In the genomic region with DNA sequence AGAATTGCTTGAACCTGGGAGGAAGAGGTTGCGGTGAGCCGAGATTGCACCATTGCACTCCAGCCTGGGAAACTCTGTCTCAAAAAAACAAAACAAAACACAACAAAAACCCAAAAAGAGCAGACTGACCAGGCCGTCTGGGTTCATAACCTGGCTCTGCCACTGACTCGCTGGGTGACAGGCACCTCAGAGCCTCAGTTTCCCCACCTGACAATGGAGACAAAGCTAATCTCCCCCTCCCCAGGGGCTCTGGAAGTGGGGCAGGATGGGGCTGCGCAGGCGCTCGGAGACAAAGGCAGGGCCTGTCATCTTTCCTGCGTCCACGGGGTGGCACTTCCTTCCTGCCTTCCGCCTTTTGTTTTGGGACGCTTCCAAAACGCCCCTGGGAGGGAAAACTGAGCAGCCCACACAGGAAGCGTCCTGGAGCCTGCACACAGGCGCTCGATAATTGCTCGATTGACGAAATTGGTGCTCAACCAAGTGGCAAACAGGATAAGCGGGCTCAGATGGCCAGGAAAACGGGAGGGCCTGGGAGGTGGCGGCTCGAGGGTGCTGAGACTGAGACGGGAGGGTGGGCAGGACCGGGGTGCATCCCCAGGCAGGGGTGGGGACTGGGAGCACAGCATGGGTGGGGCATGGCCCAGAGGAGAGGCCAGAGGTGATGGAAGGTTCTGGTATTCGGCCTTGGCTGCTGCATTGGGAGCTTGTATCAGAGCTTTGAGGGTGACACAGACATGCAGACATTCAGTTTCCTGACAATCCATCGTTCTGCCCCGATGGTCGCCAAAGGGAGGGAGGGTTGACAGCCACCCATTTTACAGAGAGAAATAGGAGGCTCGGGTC, we compare ENCODE assay signal across 1 cellular context.
TF ChIP-seq lines count a peak whose summit lies in the region.

No MANE protein-coding gene starts in this region.

TF ChIP-seq in HEK293, 187 proteins besides CTCF, POLR2A, EP300 and RAD21 (continued from another document and continues in another):
- TF ChIP-seq, protein P1, sequence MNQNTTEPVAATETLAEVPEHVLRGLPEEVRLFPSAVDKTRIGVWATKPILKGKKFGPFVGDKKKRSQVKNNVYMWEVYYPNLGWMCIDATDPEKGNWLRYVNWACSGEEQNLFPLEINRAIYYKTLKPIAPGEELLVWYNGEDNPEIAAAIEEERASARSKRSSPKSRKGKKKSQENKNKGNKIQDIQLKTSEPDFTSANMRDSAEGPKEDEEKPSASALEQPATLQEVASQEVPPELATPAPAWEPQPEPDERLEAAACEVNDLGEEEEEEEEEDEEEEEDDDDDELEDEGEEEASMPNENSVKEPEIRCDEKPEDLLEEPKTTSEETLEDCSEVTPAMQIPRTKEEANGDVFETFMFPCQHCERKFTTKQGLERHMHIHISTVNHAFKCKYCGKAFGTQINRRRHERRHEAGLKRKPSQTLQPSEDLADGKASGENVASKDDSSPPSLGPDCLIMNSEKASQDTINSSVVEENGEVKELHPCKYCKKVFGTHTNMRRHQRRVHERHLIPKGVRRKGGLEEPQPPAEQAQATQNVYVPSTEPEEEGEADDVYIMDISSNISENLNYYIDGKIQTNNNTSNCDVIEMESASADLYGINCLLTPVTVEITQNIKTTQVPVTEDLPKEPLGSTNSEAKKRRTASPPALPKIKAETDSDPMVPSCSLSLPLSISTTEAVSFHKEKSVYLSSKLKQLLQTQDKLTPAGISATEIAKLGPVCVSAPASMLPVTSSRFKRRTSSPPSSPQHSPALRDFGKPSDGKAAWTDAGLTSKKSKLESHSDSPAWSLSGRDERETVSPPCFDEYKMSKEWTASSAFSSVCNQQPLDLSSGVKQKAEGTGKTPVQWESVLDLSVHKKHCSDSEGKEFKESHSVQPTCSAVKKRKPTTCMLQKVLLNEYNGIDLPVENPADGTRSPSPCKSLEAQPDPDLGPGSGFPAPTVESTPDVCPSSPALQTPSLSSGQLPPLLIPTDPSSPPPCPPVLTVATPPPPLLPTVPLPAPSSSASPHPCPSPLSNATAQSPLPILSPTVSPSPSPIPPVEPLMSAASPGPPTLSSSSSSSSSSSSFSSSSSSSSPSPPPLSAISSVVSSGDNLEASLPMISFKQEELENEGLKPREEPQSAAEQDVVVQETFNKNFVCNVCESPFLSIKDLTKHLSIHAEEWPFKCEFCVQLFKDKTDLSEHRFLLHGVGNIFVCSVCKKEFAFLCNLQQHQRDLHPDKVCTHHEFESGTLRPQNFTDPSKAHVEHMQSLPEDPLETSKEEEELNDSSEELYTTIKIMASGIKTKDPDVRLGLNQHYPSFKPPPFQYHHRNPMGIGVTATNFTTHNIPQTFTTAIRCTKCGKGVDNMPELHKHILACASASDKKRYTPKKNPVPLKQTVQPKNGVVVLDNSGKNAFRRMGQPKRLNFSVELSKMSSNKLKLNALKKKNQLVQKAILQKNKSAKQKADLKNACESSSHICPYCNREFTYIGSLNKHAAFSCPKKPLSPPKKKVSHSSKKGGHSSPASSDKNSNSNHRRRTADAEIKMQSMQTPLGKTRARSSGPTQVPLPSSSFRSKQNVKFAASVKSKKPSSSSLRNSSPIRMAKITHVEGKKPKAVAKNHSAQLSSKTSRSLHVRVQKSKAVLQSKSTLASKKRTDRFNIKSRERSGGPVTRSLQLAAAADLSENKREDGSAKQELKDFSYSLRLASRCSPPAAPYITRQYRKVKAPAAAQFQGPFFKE (tag by site-specific recombination; IDR thresholded peaks at IDR 0.05; ENCODE audit: borderline replicate concordance) = no peak
- TF ChIP-seq ZNF571 (tag by site-specific recombination; IDR thresholded peaks at IDR 0.05) (no peak), ZBTB8A (tag by site-specific recombination; IDR thresholded peaks at IDR 0.05) (peak; percentile 98), GLI4 (tag by site-specific recombination; IDR thresholded peaks at IDR 0.05) (no peak), ZNF747 (tag by site-specific recombination; IDR thresholded peaks at IDR 0.05) (no peak), SP7 (tag by site-specific recombination; IDR thresholded peaks at IDR 0.05) (peak; percentile 74), ZSCAN16 (tag by site-specific recombination; IDR thresholded peaks at IDR 0.05) (no peak), MEIS1 (CRISPR knock-in tag; IDR thresholded peaks at IDR 0.05; ENCODE audit: borderline replicate concordance) (no peak), ZNF324 (tag by site-specific recombination; IDR thresholded peaks at IDR 0.05) (no peak), ZNF548 (tag by site-specific recombination; IDR thresholded peaks at IDR 0.05) (no peak), ZNF146 (tag by site-specific recombination; IDR thresholded peaks at IDR 0.05) (no peak), ZNF792 (tag by site-specific recombination; IDR thresholded peaks at IDR 0.05) (peak; percentile 99), ZNF248 (tag by site-specific recombination; IDR thresholded peaks at IDR 0.05) (no peak), ZNF211 (tag by site-specific recombination; IDR thresholded peaks at IDR 0.05; ENCODE audit: low read depth) (no peak), ZNF302 (tag by site-specific recombination; IDR thresholded peaks at IDR 0.05; ENCODE audit: low read depth) (no peak), ZNF391 (tag by site-specific recombination; IDR thresholded peaks at IDR 0.05; ENCODE audit: borderline replicate concordance, low read depth) (no peak), ZNF626 (tag by site-specific recombination; IDR thresholded peaks at IDR 0.05) (no peak), ZBTB17 (tag by site-specific recombination; IDR thresholded peaks at IDR 0.05) (peak; percentile 98), GLIS1 (tag by site-specific recombination; IDR thresholded peaks at IDR 0.05) (peak; percentile 99), ZNF221 (tag by site-specific recombination; IDR thresholded peaks at IDR 0.05; ENCODE audit: borderline replicate concordance) (no peak), ZNF654 (tag by site-specific recombination; IDR thresholded peaks at IDR 0.05; ENCODE audit: low read depth) (peak; percentile 86), ZNF239 (tag by site-specific recombination; IDR thresholded peaks at IDR 0.05) (no peak), ZNF664 (tag by site-specific recombination; IDR thresholded peaks at IDR 0.05) (peak; percentile 51; the same call in 1 of the 2 replicates), ZXDB (tag by site-specific recombination; IDR thresholded peaks at IDR 0.05) (peak; percentile 92), ZNF600 (tag by site-specific recombination; IDR thresholded peaks at IDR 0.05) (peak; percentile 97), EGR2 (tag by site-specific recombination; IDR thresholded peaks at IDR 0.05; ENCODE audit: low read depth) (peak; percentile 77)
- TF ChIP-seq, protein P2, sequence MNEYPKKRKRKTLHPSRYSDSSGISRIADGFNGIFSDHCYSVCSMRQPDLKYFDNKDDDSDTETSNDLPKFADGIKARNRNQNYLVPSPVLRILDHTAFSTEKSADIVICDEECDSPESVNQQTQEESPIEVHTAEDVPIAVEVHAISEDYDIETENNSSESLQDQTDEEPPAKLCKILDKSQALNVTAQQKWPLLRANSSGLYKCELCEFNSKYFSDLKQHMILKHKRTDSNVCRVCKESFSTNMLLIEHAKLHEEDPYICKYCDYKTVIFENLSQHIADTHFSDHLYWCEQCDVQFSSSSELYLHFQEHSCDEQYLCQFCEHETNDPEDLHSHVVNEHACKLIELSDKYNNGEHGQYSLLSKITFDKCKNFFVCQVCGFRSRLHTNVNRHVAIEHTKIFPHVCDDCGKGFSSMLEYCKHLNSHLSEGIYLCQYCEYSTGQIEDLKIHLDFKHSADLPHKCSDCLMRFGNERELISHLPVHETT (tag by site-specific recombination; IDR thresholded peaks at IDR 0.05) = peak; percentile 40; the same call in 1 of the 2 replicates
- TF ChIP-seq, protein P3, sequence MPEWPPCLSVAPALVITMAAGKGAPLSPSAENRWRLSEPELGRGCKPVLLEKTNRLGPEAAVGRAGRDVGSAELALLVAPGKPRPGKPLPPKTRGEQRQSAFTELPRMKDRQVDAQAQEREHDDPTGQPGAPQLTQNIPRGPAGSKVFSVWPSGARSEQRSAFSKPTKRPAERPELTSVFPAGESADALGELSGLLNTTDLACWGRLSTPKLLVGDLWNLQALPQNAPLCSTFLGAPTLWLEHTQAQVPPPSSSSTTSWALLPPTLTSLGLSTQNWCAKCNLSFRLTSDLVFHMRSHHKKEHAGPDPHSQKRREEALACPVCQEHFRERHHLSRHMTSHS (tag by site-specific recombination; IDR thresholded peaks at IDR 0.05) = no peak
- TF ChIP-seq, protein P4, sequence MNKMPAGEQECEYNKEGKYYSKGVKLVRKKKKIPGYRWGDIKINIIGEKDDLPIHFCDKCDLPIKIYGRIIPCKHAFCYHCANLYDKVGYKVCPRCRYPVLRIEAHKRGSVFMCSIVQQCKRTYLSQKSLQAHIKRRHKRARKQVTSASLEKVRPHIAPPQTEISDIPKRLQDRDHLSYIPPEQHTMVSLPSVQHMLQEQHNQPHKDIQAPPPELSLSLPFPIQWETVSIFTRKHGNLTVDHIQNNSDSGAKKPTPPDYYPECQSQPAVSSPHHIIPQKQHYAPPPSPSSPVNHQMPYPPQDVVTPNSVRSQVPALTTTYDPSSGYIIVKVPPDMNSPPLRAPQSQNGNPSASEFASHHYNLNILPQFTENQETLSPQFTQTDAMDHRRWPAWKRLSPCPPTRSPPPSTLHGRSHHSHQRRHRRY (tag by site-specific recombination; IDR thresholded peaks at IDR 0.05) = no peak
- TF ChIP-seq, protein P5, sequence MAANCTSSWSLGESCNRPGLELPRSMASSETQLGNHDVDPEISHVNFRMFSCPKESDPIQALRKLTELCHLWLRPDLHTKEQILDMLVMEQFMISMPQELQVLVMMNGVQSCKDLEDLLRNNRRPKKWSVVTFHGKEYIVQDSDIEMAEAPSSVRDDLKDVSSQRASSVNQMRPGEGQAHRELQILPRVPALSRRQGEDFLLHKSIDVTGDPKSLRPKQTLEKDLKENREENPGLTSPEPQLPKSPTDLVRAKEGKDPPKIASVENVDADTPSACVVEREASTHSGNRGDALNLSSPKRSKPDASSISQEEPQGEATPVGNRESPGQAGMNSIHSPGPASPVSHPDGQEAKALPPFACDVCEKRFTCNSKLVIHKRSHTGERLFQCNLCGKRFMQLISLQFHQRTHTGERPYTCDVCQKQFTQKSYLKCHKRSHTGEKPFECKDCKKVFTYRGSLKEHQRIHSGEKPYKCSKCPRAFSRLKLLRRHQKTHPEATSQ (tag by site-specific recombination; IDR thresholded peaks at IDR 0.05) = no peak
- TF ChIP-seq, protein P6, sequence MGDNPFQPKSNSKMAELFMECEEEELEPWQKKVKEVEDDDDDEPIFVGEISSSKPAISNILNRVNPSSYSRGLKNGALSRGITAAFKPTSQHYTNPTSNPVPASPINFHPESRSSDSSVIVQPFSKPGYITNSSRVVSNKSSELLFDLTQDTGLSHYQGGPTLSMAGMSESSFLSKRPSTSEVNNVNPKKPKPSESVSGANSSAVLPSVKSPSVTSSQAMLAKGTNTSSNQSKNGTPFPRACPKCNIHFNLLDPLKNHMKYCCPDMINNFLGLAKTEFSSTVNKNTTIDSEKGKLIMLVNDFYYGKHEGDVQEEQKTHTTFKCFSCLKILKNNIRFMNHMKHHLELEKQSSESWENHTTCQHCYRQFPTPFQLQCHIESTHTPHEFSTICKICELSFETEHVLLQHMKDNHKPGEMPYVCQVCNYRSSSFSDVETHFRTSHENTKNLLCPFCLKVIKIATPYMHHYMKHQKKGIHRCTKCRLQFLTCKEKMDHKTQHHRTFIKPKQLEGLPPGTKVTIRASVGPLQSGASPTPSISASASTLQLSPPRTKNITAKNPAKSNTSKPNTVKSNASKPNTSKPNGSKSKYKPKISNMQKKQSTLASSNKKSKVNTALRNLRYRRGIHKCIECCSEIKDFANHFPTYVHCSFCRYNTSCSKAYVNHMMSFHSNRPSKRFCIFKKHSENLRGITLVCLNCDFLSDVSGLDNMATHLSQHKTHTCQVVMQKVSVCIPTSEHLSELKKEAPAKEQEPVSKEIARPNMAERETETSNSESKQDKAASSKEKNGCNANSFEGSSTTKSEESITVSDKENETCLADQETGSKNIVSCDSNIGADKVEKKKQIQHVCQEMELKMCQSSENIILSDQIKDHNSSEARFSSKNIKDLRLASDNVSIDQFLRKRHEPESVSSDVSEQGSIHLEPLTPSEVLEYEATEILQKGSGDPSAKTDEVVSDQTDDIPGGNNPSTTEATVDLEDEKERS (tag by site-specific recombination; IDR thresholded peaks at IDR 0.05) = no peak
- TF ChIP-seq, protein P7, sequence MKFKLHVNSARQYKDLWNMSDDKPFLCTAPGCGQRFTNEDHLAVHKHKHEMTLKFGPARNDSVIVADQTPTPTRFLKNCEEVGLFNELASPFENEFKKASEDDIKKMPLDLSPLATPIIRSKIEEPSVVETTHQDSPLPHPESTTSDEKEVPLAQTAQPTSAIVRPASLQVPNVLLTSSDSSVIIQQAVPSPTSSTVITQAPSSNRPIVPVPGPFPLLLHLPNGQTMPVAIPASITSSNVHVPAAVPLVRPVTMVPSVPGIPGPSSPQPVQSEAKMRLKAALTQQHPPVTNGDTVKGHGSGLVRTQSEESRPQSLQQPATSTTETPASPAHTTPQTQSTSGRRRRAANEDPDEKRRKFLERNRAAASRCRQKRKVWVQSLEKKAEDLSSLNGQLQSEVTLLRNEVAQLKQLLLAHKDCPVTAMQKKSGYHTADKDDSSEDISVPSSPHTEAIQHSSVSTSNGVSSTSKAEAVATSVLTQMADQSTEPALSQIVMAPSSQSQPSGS (tag by site-specific recombination; IDR thresholded peaks at IDR 0.05; ENCODE audit: low read depth) = no peak
- TF ChIP-seq, protein P8, sequence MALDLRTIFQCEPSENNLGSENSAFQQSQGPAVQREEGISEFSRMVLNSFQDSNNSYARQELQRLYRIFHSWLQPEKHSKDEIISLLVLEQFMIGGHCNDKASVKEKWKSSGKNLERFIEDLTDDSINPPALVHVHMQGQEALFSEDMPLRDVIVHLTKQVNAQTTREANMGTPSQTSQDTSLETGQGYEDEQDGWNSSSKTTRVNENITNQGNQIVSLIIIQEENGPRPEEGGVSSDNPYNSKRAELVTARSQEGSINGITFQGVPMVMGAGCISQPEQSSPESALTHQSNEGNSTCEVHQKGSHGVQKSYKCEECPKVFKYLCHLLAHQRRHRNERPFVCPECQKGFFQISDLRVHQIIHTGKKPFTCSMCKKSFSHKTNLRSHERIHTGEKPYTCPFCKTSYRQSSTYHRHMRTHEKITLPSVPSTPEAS (tag by site-specific recombination; IDR thresholded peaks at IDR 0.05) = no peak
- TF ChIP-seq, protein P9, sequence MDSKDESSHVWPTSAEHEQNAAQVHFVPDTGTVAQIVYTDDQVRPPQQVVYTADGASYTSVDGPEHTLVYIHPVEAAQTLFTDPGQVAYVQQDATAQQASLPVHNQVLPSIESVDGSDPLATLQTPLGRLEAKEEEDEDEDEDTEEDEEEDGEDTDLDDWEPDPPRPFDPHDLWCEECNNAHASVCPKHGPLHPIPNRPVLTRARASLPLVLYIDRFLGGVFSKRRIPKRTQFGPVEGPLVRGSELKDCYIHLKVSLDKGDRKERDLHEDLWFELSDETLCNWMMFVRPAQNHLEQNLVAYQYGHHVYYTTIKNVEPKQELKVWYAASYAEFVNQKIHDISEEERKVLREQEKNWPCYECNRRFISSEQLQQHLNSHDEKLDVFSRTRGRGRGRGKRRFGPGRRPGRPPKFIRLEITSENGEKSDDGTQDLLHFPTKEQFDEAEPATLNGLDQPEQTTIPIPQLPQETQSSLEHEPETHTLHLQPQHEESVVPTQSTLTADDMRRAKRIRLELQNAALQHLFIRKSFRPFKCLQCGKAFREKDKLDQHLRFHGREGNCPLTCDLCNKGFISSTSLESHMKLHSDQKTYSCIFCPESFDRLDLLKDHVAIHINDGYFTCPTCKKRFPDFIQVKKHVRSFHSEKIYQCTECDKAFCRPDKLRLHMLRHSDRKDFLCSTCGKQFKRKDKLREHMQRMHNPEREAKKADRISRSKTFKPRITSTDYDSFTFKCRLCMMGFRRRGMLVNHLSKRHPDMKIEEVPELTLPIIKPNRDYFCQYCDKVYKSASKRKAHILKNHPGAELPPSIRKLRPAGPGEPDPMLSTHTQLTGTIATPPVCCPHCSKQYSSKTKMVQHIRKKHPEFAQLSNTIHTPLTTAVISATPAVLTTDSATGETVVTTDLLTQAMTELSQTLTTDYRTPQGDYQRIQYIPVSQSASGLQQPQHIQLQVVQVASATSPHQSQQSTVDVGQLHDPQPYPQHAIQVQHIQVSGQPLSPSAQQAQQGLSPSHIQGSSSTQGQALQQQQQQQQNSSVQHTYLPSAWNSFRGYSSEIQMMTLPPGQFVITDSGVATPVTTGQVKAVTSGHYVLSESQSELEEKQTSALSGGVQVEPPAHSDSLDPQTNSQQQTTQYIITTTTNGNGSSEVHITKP (tag by site-specific recombination; IDR thresholded peaks at IDR 0.05) = peak; percentile 100
